In the genomic region with DNA sequence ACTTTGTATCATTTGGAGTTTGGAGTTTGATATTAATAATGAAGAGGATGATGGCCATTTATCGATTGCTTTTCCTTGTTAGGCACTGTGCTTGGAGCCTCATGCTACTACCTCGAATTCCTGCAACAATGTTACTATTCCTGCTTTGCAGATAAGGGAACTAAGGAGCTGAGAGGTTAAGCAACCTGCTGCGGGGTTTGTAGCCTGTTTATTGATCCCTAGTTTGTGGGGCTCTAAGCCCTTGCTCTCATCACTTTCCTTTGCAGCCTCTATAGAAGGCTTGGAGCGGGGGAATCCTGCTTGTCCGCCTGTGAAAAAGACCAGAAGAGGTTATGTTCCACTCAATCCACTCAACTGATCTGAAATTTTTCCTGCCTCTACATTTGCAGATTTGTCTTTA, we compare ENCODE assay signal across 16 cellular contexts. TPM values are rescaled to one million over a fixed set of nuclear protein-coding genes. Genes with fewer than 3 reads are reported as not detected.
"Had no signal": no experiment of that assay in that cellular context is flagged by ENCODE, and none has a peak within 500 bp of the region (broad histone marks: within the 10 kb centered on the region; RNA-seq: fewer than 3 reads in every experiment).

No MANE protein-coding gene starts in this region.

- DNase-seq: activated CD4-positive, alpha-beta T cell treated with anti-CD3 and anti-CD28 coated beads, Interleukin-2, amount 50 U/mL, for 1 hour; activated CD4-positive, CD25-positive, alpha-beta regulatory T cell treated with anti-CD3 and anti-CD28 coated beads, Interleukin-2, amount 50 U/mL, for 72 hours; activated CD8-positive, alpha-beta memory T cell treated with anti-CD3 and anti-CD28 coated beads, Interleukin-2, amount 50 U/mL, for 48 hours; activated effector memory CD4-positive, alpha-beta T cell treated with Interleukin-2 at 50 U/mL for 16 hours; activated naive CD4-positive, alpha-beta T cell treated with anti-CD3 and anti-CD28 coated beads, Interleukin-2, amount 10 ng/mL, durations not matched to agents 7 days and 5 days; activated naive CD8-positive, alpha-beta T cell treated with anti-CD3 and anti-CD28 coated beads, Interleukin-2, amount 50 U/mL, for 24 hours; activated T-cell treated with anti-CD3 and anti-CD28 coated beads, Interleukin-2, amount 50 U/mL, for 48 hours; anterior cingulate cortex; brain microvascular endothelial cell; colonic mucosa; heart left ventricle; naive thymus-derived CD8-positive, alpha-beta T cell; pancreas; stimulated activated naive B cell treated with anti-CD40 and anti-IgM and Interleukin-4, amounts not matched to agents 10 μg/mL and 1 μg/mL and 100 μg/mL, for 72 hours had no signal

- H3K36me3 ChIP-seq: brain microvascular endothelial cell, colonic mucosa, gastroesophageal sphincter, heart left ventricle, pancreas had no signal

- H3K36me3 Mint-ChIP-seq: activated naive CD4-positive, alpha-beta T cell treated with anti-CD3 and anti-CD28 coated beads, Interleukin-2, amount 10 ng/mL, durations not matched to agents 7 days and 5 days; naive thymus-derived CD8-positive, alpha-beta T cell; stimulated activated naive B cell treated with anti-CD40 and anti-IgM and Interleukin-4, amounts not matched to agents 10 μg/mL and 1 μg/mL and 100 μg/mL, for 72 hours had no signal

- H3K9me3 ChIP-seq: colonic mucosa, gastroesophageal sphincter, heart left ventricle, pancreas had no signal

- H3K4me1 Mint-ChIP-seq: activated naive CD4-positive, alpha-beta T cell treated with anti-CD3 and anti-CD28 coated beads, Interleukin-2, amount 10 ng/mL, durations not matched to agents 7 days and 5 days; activated naive CD8-positive, alpha-beta T cell treated with anti-CD3 and anti-CD28 coated beads, Interleukin-2, amount 50 U/mL, for 24 hours; central memory CD8-positive, alpha-beta T cell; naive thymus-derived CD8-positive, alpha-beta T cell; stimulated activated naive B cell treated with anti-CD40 and anti-IgM and Interleukin-4, amounts not matched to agents 10 μg/mL and 1 μg/mL and 100 μg/mL, for 72 hours had no signal

- H3K27ac Mint-ChIP-seq: activated naive CD4-positive, alpha-beta T cell treated with anti-CD3 and anti-CD28 coated beads, Interleukin-2, amount 10 ng/mL, durations not matched to agents 7 days and 5 days; activated naive CD8-positive, alpha-beta T cell treated with anti-CD3 and anti-CD28 coated beads, Interleukin-2, amount 50 U/mL, for 24 hours; naive thymus-derived CD8-positive, alpha-beta T cell; stimulated activated naive B cell treated with anti-CD40 and anti-IgM and Interleukin-4, amounts not matched to agents 10 μg/mL and 1 μg/mL and 100 μg/mL, for 72 hours had no signal

- H3K4me3 Mint-ChIP-seq: activated naive CD4-positive, alpha-beta T cell treated with anti-CD3 and anti-CD28 coated beads, Interleukin-2, amount 10 ng/mL, durations not matched to agents 7 days and 5 days; activated naive CD8-positive, alpha-beta T cell treated with anti-CD3 and anti-CD28 coated beads, Interleukin-2, amount 50 U/mL, for 24 hours; central memory CD8-positive, alpha-beta T cell; naive thymus-derived CD8-positive, alpha-beta T cell; stimulated activated naive B cell treated with anti-CD40 and anti-IgM and Interleukin-4, amounts not matched to agents 10 μg/mL and 1 μg/mL and 100 μg/mL, for 72 hours had no signal

- H3K27me3 ChIP-seq: brain microvascular endothelial cell, colonic mucosa, gastroesophageal sphincter, pancreas had no signal

- H3K27ac ChIP-seq: colonic mucosa, gastroesophageal sphincter, heart left ventricle, pancreas had no signal

- H3K4me3 ChIP-seq: colonic mucosa, gastroesophageal sphincter, heart left ventricle, pancreas had no signal

- H3K4me1 ChIP-seq: colonic mucosa, gastroesophageal sphincter had no signal

- H3K9me3 Mint-ChIP-seq: activated naive CD4-positive, alpha-beta T cell treated with anti-CD3 and anti-CD28 coated beads, Interleukin-2, amount 10 ng/mL, durations not matched to agents 7 days and 5 days; activated naive CD8-positive, alpha-beta T cell treated with anti-CD3 and anti-CD28 coated beads, Interleukin-2, amount 50 U/mL, for 24 hours; central memory CD8-positive, alpha-beta T cell; naive thymus-derived CD8-positive, alpha-beta T cell; stimulated activated naive B cell treated with anti-CD40 and anti-IgM and Interleukin-4, amounts not matched to agents 10 μg/mL and 1 μg/mL and 100 μg/mL, for 72 hours had no signal

RNA-seq across cellular contexts. Expression of gene ARHGEF28, which starts 15.8 kb away (rescaled TPM):
- polyA plus RNA-seq: naive thymus-derived CD8-positive, alpha-beta T cell had no signal
